ENCODE assay signal across 12 cellular contexts in the genomic region with DNA sequence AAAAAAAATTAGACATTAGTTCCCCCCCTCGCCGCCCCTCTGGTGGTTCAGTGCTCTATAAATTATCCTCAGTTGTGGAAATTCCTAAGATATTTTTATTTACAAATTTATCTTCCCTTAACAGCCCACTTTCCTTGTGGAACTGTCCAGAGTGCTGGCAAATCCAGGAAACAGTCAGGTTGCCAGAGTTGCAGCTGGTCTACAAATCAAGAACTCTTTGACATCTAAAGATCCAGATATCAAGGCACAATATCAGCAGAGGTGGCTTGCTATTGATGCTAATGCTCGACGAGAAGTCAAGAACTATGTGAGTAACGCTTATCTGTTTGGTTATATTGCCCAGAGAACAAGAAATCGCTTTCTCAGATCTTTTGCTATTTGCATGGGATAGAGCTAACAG. TPM values are rescaled to one million over a fixed set of nuclear protein-coding genes. Genes with fewer than 3 reads are reported as not detected.
DNase-seq lines count a peak whose midpoint lies in the region; ATAC-seq and TF ChIP-seq lines count a peak whose summit lies in the region.
"Had no signal": no experiment of that assay in that cellular context is flagged by ENCODE, and none has a peak within 500 bp of the region (broad histone marks: within the 10 kb centered on the region; RNA-seq: fewer than 3 reads in every experiment).

No MANE protein-coding gene starts in this region.

- CTCF ChIA-PET in MCF 10A (lab: Yijun Ruan, JAX) = interaction anchor here (3.2 kb wide), 1 partner anchor 12 kb away, joined by 28 read pairs; no protein-coding TSS in a partner anchor
- CTCF ChIA-PET in activated CD4-positive, alpha-beta memory T cell treated with anti-CD3 and anti-CD28 coated beads for 36 hours (lab: Charles Lee) = interaction anchor here (2.0 to 4.8 kb wide), 2 partner anchors 12 to 80 kb away, joined by 5 to 38 read pairs; a partner anchor contains a TSS

- H3K36me3 ChIP-seq in breast epithelium (no peaks in the 10 kb centered on the region), adrenal gland (replicated peaks in 1 of 2) (peaks cover 0 to 62% of the 10 kb centered on the region in 2 donors)

- H3K4me1 ChIP-seq in breast epithelium = peaks cover 0 to 7% of the 10 kb centered on the region in 2 donors
- peaks cover 22 to 66% of the 10 kb centered on the region in 2 donors for H3K4me1 ChIP-seq in adrenal gland (replicated peaks in 1 of 2)

- peaks cover 67% of the 10 kb centered on the region for H3K36me3 Mint-ChIP-seq in MCF 10A (ENCODE audit: insufficient read depth, unreplicated experiment)
- H3K36me3 Mint-ChIP-seq in activated CD4-positive, alpha-beta memory T cell treated with anti-CD3 and anti-CD28 coated beads for 36 hours = peaks cover 66% of the 10 kb centered on the region
- peaks cover 31 to 57% of the 10 kb centered on the region in 2 donors for H3K36me3 Mint-ChIP-seq in stimulated activated naive B cell treated with anti-CD40 and anti-IgM and Interleukin-4, amounts not matched to agents 10 μg/mL and 1 μg/mL and 100 μg/mL, for 72 hours

- H3K4me3 ChIP-seq in breast epithelium (no peak overlapping the region), fibroblast of pulmonary artery (replicated peaks; ENCODE audit: low read depth, low read length) (no peak overlapping the region), adrenal gland (no peak overlapping the region)

- H3K4me1 Mint-ChIP-seq in MCF 10A (ENCODE audit: insufficient read depth, unreplicated experiment) = peaks cover 33% of the 10 kb centered on the region
- peaks cover 71% of the 10 kb centered on the region for H3K4me1 Mint-ChIP-seq in activated CD4-positive, alpha-beta memory T cell treated with anti-CD3 and anti-CD28 coated beads for 36 hours (ENCODE audit: low read depth)
- peaks cover 22 to 69% of the 10 kb centered on the region in 2 donors for H3K4me1 Mint-ChIP-seq in stimulated activated naive B cell treated with anti-CD40 and anti-IgM and Interleukin-4, amounts not matched to agents 10 μg/mL and 1 μg/mL and 100 μg/mL, for 72 hours

- peak overlapping the region; percentile 88 for H3K4me3 Mint-ChIP-seq in MCF 10A (ENCODE audit: unreplicated experiment)
- H3K4me3 Mint-ChIP-seq in activated CD4-positive, alpha-beta memory T cell treated with anti-CD3 and anti-CD28 coated beads for 36 hours = peak overlapping the region; percentile 50
- peak overlapping the region; percentile 25 to 56 for H3K4me3 Mint-ChIP-seq in stimulated activated naive B cell treated with anti-CD40 and anti-IgM and Interleukin-4, amounts not matched to agents 10 μg/mL and 1 μg/mL and 100 μg/mL, for 72 hours

- no peak overlapping the region for H3K27ac ChIP-seq in breast epithelium
- H3K27ac ChIP-seq in adrenal gland = no peak overlapping the region

- no peaks in the 10 kb centered on the region for H3K27me3 ChIP-seq in breast epithelium
- H3K27me3 ChIP-seq in adrenal gland = no peaks in the 10 kb centered on the region

- 80 to 92% (median 86%) methylated on average over 6 of the region's 6 CpGs for WGBS in adrenal gland, 4 donors

- H3K9me3 ChIP-seq in breast epithelium (no peaks in the 10 kb centered on the region), adrenal gland (replicated peaks in 1 of 3) (no peaks in the 10 kb centered on the region)

- ATAC-seq in stimulated activated naive B cell treated with anti-CD40 and anti-IgM and Interleukin-4, amounts not matched to agents 10 μg/mL and 1 μg/mL and 100 μg/mL, for 72 hours (replicated peaks) = no peak

- H3K9me3 Mint-ChIP-seq in MCF 10A (ENCODE audit: unreplicated experiment) = no peaks in the 10 kb centered on the region
- H3K9me3 Mint-ChIP-seq in activated CD4-positive, alpha-beta memory T cell treated with anti-CD3 and anti-CD28 coated beads for 36 hours = no peaks in the 10 kb centered on the region
- H3K9me3 Mint-ChIP-seq in stimulated activated naive B cell treated with anti-CD40 and anti-IgM and Interleukin-4, amounts not matched to agents 10 μg/mL and 1 μg/mL and 100 μg/mL, for 72 hours = no peaks in the 10 kb centered on the region

- TF ChIP-seq CTCF in MCF 10A (IDR thresholded peaks at IDR 0.05; ENCODE audit: unreplicated experiment) = no peak
- no peak for TF ChIP-seq CTCF in breast epithelium (IDR thresholded peaks at IDR 0.05)
- TF ChIP-seq CTCF in fibroblast of pulmonary artery (IDR thresholded peaks at IDR 0.05; ENCODE audit: low read length, missing control alignments) = no peak
- no peak for TF ChIP-seq CTCF in adrenal gland (IDR thresholded peaks at IDR 0.05)

- no peak for DNase-seq in MCF 10A (ENCODE audit: unreplicated experiment)
- DNase-seq in breast epithelium (ENCODE audit: low spot score in 2 of 2) = no peak
- no peak for DNase-seq in activated CD4-positive, alpha-beta memory T cell treated with anti-CD3 and anti-CD28 coated beads for 36 hours
- DNase-seq in fibroblast of pulmonary artery (ENCODE audit: low read depth) = peak; percentile 46
- DNase-seq in stimulated activated naive B cell treated with anti-CD40 and anti-IgM and Interleukin-4, amounts not matched to agents 10 μg/mL and 1 μg/mL and 100 μg/mL, for 72 hours = no peak
- DNase-seq in OCI-M1 (lab: John Stamatoyannopoulos, UW) = no peak
- DNase-seq in UCSD-AML1 (lab: John Stamatoyannopoulos, UW; ENCODE audit: unreplicated experiment) = no peak
- DNase-seq in adrenal gland = no peak
- DNase-seq: AML-193; hypothalamus; NCI-H226; stimulated activated naive CD4-positive, alpha-beta T cell had no signal

- intact Hi-C loops in MCF 10A (cut with micrococcal nuclease) = no loop called here
- intact Hi-C loops in breast epithelium (cut with DNase I; ENCODE audit: low total_unique reads) = no loop called here
- intact Hi-C loops in activated CD4-positive, alpha-beta memory T cell treated with anti-CD3 and anti-CD28 coated beads for 36 hours (cut with micrococcal nuclease) = no loop called here
- intact Hi-C loops in adrenal gland (cut with DNase I) = no loop called here

- no peak overlapping the region for H3K27ac Mint-ChIP-seq in MCF 10A (ENCODE audit: low read depth, unreplicated experiment)
- H3K27ac Mint-ChIP-seq in activated CD4-positive, alpha-beta memory T cell treated with anti-CD3 and anti-CD28 coated beads for 36 hours = peak overlapping the region; percentile 71
- peak overlapping the region; percentile 14 for H3K27ac Mint-ChIP-seq in stimulated activated naive B cell treated with anti-CD40 and anti-IgM and Interleukin-4, amounts not matched to agents 10 μg/mL and 1 μg/mL and 100 μg/mL, for 72 hours

- TF ChIP-seq POLR2A in breast epithelium (IDR thresholded peaks at IDR 0.05) = no peak
- no peak for TF ChIP-seq POLR2A in adrenal gland (IDR thresholded peaks at IDR 0.05)

- no peaks in the 10 kb centered on the region for H3K27me3 Mint-ChIP-seq in MCF 10A (ENCODE audit: insufficient read depth, unreplicated experiment)
- H3K27me3 Mint-ChIP-seq in activated CD4-positive, alpha-beta memory T cell treated with anti-CD3 and anti-CD28 coated beads for 36 hours = no peaks in the 10 kb centered on the region
- H3K27me3 Mint-ChIP-seq in stimulated activated naive B cell treated with anti-CD40 and anti-IgM and Interleukin-4, amounts not matched to agents 10 μg/mL and 1 μg/mL and 100 μg/mL, for 72 hours = no peaks in the 10 kb centered on the region

- POLR2A ChIA-PET in MCF 10A (lab: Yijun Ruan, JAX) = interaction anchor here (0.7 to 3.6 kb wide), 2 partner anchors 12 to 159 kb away, joined by 3 to 25 read pairs; no protein-coding TSS in a partner anchor
- POLR2A ChIA-PET in activated CD4-positive, alpha-beta memory T cell treated with anti-CD3 and anti-CD28 coated beads for 36 hours (lab: Charles Lee) = interaction anchor here (5.1 kb wide), 1 partner anchor 12 kb away, joined by 31 read pairs; no protein-coding TSS in a partner anchor

- BruUV-seq in MCF 10A (replicated peaks; lab: Mats Ljungman, UMichigan) = no TSS peak

RNA-seq across cellular contexts. Expression of a gene that starts 2.9 kb away (rescaled TPM):
- 522 and 609 TPM in 2 replicates for total RNA-seq in MCF 10A (2022)
- 100 to 1,000 TPM; 148 to 238 (median 189) TPM for total RNA-seq in breast epithelium
- 100 to 1,000 TPM; 475 to 488 TPM for total RNA-seq in activated CD4-positive, alpha-beta memory T cell treated with anti-CD3 and anti-CD28 coated beads for 36 hours
- 100 to 1,000 TPM; 159 to 352 (median 252) TPM for total RNA-seq in adrenal gland
- polyA plus RNA-seq in adrenal gland = 100 to 1,000 TPM in 1 of 3 donors, 10 to 100 TPM in 2; 41.5 to 339 (median 45.3) TPM

RNA-seq across cellular contexts. Expression of a gene that starts 41.4 kb away (rescaled TPM):
- 0.40 and 1.5 TPM in 2 replicates for total RNA-seq in MCF 10A (2022)
- total RNA-seq in breast epithelium = 10 to 100 TPM in 1 of 3 donors, 1 to 10 TPM in 2; 4.5 to 11.5 (median 8.3) TPM
- 10 to 100 TPM; 11.3 to 13.0 TPM for total RNA-seq in activated CD4-positive, alpha-beta memory T cell treated with anti-CD3 and anti-CD28 coated beads for 36 hours
- total RNA-seq in adrenal gland = 10 to 100 TPM in 4 of 8 donors, 1 to 10 TPM in 4; 3.9 to 15.9 (median 11.5) TPM
- polyA plus RNA-seq in adrenal gland = 10 to 100 TPM in 2 of 3 donors, 1 to 10 TPM in 1; 5.7 to 63.9 (median 18.6) TPM
